Comparison of ENCODE assay signal across 8 cellular contexts in genomic region chr9:111483862-111484563, GRCh38. TPM values are rescaled to one million over a fixed set of nuclear protein-coding genes. Genes with fewer than 3 reads are reported as not detected.
DNase-seq lines count a peak whose midpoint lies in the region; ATAC-seq lines count a peak whose summit lies in the region.

Gene ECPAS, minus strand, starts transcription at chr9:111484383. Its CDS starts 11,465 bp downstream, at chr9:111472918.

- H3K36me3 ChIP-seq in ACC112 (ENCODE audit: insufficient read depth, low read length) = no peaks in the 10 kb centered on the region

- peak within 1 kb of the TSS; percentile 94 for H3K4me3 ChIP-seq in ACC112 (ENCODE audit: low read depth, low read length)

- H3K9me3 Mint-ChIP-seq in activated CD4-positive, alpha-beta T cell treated with anti-CD3 and anti-CD28 coated beads, Interleukin-2, amount 10 ng/mL, durations not matched to agents 24 days and 14 days = no peaks in the 10 kb centered on the region

- H3K27ac ChIP-seq in ACC112 (ENCODE audit: low read depth, low read length) = peak within 1 kb of the TSS; percentile 88

- H3K27me3 Mint-ChIP-seq in activated CD4-positive, alpha-beta T cell treated with anti-CD3 and anti-CD28 coated beads, Interleukin-2, amount 10 ng/mL, durations not matched to agents 24 days and 14 days = peaks cover 12% of the 10 kb centered on the region

- peaks cover 29% of the 10 kb centered on the region for H3K4me1 Mint-ChIP-seq in activated CD4-positive, alpha-beta T cell treated with anti-CD3 and anti-CD28 coated beads, Interleukin-2, amount 10 ng/mL, durations not matched to agents 24 days and 14 days

- H3K27me3 ChIP-seq in ACC112 (ENCODE audit: insufficient read depth, low read length) = no peaks in the 10 kb centered on the region

- H2AFZ ChIP-seq in ACC112 (ENCODE audit: low read length, unreplicated experiment) = peak within 1 kb of the TSS; percentile 98

- H3K27ac Mint-ChIP-seq in activated CD4-positive, alpha-beta T cell treated with anti-CD3 and anti-CD28 coated beads, Interleukin-2, amount 10 ng/mL, durations not matched to agents 24 days and 14 days = peak within 1 kb of the TSS; percentile 76

- intact Hi-C loops in activated CD4-positive, alpha-beta T cell treated with anti-CD3 and anti-CD28 coated beads, Interleukin-2, amount 10 ng/mL, durations not matched to agents 24 days and 14 days (cut with micrococcal nuclease) = loop anchor here (1.0 to 10.0 kb wide), 5 partner anchors 41 to 891 kb away; partner anchors contain the start of genes DNAJC25, GNG10 and ZNF483

- peaks cover 11% of the 10 kb centered on the region for H3K36me3 Mint-ChIP-seq in activated CD4-positive, alpha-beta T cell treated with anti-CD3 and anti-CD28 coated beads, Interleukin-2, amount 10 ng/mL, durations not matched to agents 24 days and 14 days (ENCODE audit: low read depth)

- H3K79me2 ChIP-seq in ACC112 (ENCODE audit: control insufficient read depth, insufficient read depth, low read length, unreplicated experiment) = peaks cover 41% of the 10 kb centered on the region

- H3K4me3 Mint-ChIP-seq in activated CD4-positive, alpha-beta T cell treated with anti-CD3 and anti-CD28 coated beads, Interleukin-2, amount 10 ng/mL, durations not matched to agents 24 days and 14 days = peak within 1 kb of the TSS; percentile 89

- ATAC-seq in GM18519 (IDR thresholded peaks at IDR 0.05; ENCODE audit: low FRiP score, unreplicated experiment) (peak; percentile 40), HG03039 (IDR thresholded peaks at IDR 0.05; ENCODE audit: unreplicated experiment) (peak; percentile 50)

- peaks cover 15% of the 10 kb centered on the region for H3K4me1 ChIP-seq in ACC112 (ENCODE audit: control insufficient read depth, insufficient read depth, low read length, unreplicated experiment)

- DNase-seq in NCI-H460 (ENCODE audit: extremely low read depth, low read depth) (peak; percentile 79), cortex of kidney (lab: John Stamatoyannopoulos, UW) (peak; percentile 11), left kidney (ENCODE audit: low read depth, low spot score) (peak; percentile 87)
- DNase-seq in activated CD4-positive, alpha-beta T cell treated with anti-CD3 and anti-CD28 coated beads, Interleukin-2, amount 10 ng/mL, durations not matched to agents 24 days and 14 days = peak; percentile 90
- DNase-seq in stimulated activated CD4-positive, alpha-beta T cell treated with anti-CD3 and anti-CD28 coated beads, Interleukin-1b, Interleukin-23, amount 100 ng/mL, for 48 hours = peak; percentile 71

RNA-seq across cellular contexts. Expression of gene ECPAS, which starts in this region (rescaled TPM):
- total RNA-seq in NCI-H460 (2014; rRNA removed; shearing (Covaris generic)) = 141 and 154 TPM in 2 replicates
- polyA plus RNA-seq in NCI-H460 (2014; cell fraction: nucleus; rRNA removed) = 58.1 and 85.2 TPM in 2 replicates
- total RNA-seq in activated CD4-positive, alpha-beta T cell treated with anti-CD3 and anti-CD28 coated beads, Interleukin-2, amount 10 ng/mL, durations not matched to agents 24 days and 14 days = 102 and 117 TPM in 2 replicates

Comparison
In these comparisons a context has a peak if more than half of its experiments do, and no peak if none do; other contexts are left out.
1. Peak in every context shown above with its lines: DNase-seq, ATAC-seq, H3K4me3 ChIP-seq and H3K27ac ChIP-seq.
2. DNase-seq: peak in every context shown above with its lines; median percentile 90 in activated CD4-positive, alpha-beta T cell treated with anti-CD3 and anti-CD28 coated beads, Interleukin-2, amount 10 ng/mL, durations not matched to agents 24 days and 14 days; 87 in left kidney; 79 in NCI-H460; 71 in stimulated activated CD4-positive, alpha-beta T cell treated with anti-CD3 and anti-CD28 coated beads, Interleukin-1b, Interleukin-23, amount 100 ng/mL, for 48 hours; 11 in cortex of kidney.